ENCODE assay signal across 24 cellular contexts in the genomic region with DNA sequence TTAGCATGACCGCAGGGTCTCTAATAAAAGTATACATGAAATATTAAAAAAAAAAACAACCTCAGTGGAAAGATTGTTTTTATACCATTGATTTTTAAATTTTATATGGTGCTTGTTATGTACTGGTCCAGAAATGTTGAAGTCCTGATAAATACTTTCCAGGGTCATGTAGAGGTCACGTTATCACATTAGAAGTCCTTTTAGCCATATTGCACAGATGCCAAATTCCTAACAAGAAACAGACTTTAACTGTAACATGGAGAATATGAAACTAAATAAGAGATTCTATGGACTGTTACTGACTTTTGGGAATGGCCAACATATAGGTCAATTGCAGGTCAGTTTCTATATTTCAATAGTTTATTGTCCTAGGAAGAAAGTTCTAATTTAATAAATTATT.
"Had no signal": no experiment of that assay in that cellular context is flagged by ENCODE, and none has a peak within 500 bp of the region (broad histone marks: within the 10 kb centered on the region; RNA-seq: fewer than 3 reads in every experiment).

No MANE protein-coding gene starts in this region.

- H3K4me3 ChIP-seq: gastrocnemius medialis, heart right ventricle, lower lobe of right lung, neural progenitor cell, right lobe of liver, thoracic aorta, tibial nerve, upper lobe of left lung had no signal

- H3K9ac ChIP-seq: neural progenitor cell, parathyroid adenoma had no signal

- H2AFZ ChIP-seq: neural progenitor cell, parathyroid adenoma had no signal

- H3K27ac ChIP-seq: gastrocnemius medialis, heart right ventricle, lower lobe of right lung, neural progenitor cell, parathyroid adenoma, right lobe of liver, thoracic aorta, tibial nerve, upper lobe of left lung had no signal

- H3K27me3 ChIP-seq: gastrocnemius medialis, heart right ventricle, neural progenitor cell, right lobe of liver, tibial nerve, upper lobe of left lung had no signal

- H3K4me1 ChIP-seq: gastrocnemius medialis, lower lobe of right lung, neural progenitor cell, parathyroid adenoma, upper lobe of left lung had no signal

- H3K79me2 ChIP-seq: parathyroid adenoma had no signal

- H3K4me2 ChIP-seq: neural progenitor cell had no signal

- ATAC-seq: effector memory CD8-positive, alpha-beta T cell; gastrocnemius medialis; heart right ventricle; left colon; left ventricle myocardium superior; lower lobe of right lung; natural killer cell; right lobe of liver; stimulated activated naive B cell treated with anti-CD40 and anti-IgM and Interleukin-4, amounts not matched to agents 10 μg/mL and 1 μg/mL and 100 μg/mL, for 72 hours had no signal

- H3K36me3 ChIP-seq: gastrocnemius medialis, heart right ventricle, lower lobe of right lung, neural progenitor cell, right lobe of liver, thoracic aorta, tibial nerve, upper lobe of left lung had no signal

- H3K9me3 ChIP-seq: gastrocnemius medialis, heart right ventricle, lower lobe of right lung, right lobe of liver, thoracic aorta, tibial nerve, upper lobe of left lung had no signal

- DNase-seq: cortex of kidney; effector memory CD8-positive, alpha-beta T cell; erythroblast; foreskin fibroblast; gastrocnemius medialis; heart right ventricle; hippocampal formation; immature natural killer cell; islet precursor cell; kidney glomerular epithelial cell; left colon; left ventricle myocardium superior; lower lobe of right lung; natural killer cell; right lobe of liver; small intestine; stimulated activated CD4-positive, alpha-beta T cell treated with anti-CD3 and anti-CD28 coated beads, Interleukin-15, amount 100 ng/mL, for 24 hours; stimulated activated CD4-positive, alpha-beta T cell treated with anti-CD3 and anti-CD28 coated beads, Interleukin-2, amount 100 ng/mL, for 48 hours; stimulated activated naive B cell treated with anti-CD40 and anti-IgM and Interleukin-4, amounts not matched to agents 10 μg/mL and 1 μg/mL and 100 μg/mL, for 72 hours; upper lobe of left lung had no signal
